23 cellular contexts compared by ENCODE assay signal in genomic region chr2:41737888-41738287, GRCh38.
DNase-seq lines count a peak whose midpoint lies in the region; TF ChIP-seq lines count a peak whose summit lies in the region.
"Had no signal": no experiment of that assay in that cellular context is flagged by ENCODE, and none has a peak within 500 bp of the region (broad histone marks: within the 10 kb centered on the region; RNA-seq: fewer than 3 reads in every experiment).

No MANE protein-coding gene starts in this region.

- H3K4me2 ChIP-seq in GM23248 (ENCODE audit: unreplicated experiment) (no peak overlapping the region), osteoblast (ENCODE audit: insufficient read depth, low read length) (no peak overlapping the region), smooth muscle cell (no peak overlapping the region)
- H3K4me2 ChIP-seq: BLaER1 had no signal

- peak; percentile 21 for DNase-seq in GM23248
- DNase-seq in OCI-M1 (lab: John Stamatoyannopoulos, UW), result peak; percentile 34
- peak; percentile 42 for DNase-seq in fibroblast of mammary gland (ENCODE audit: low read depth)
- DNase-seq in osteoblast (ENCODE audit: insufficient read length, low spot score, missing footprints), result peak; percentile 90
- no peak for DNase-seq in globus pallidus (ENCODE audit: low spot score)
- DNase-seq in smooth muscle cell (lab: John Stamatoyannopoulos, UW; ENCODE audit: unreplicated experiment), result no peak
- DNase-seq in GDM1 (lab: John Stamatoyannopoulos, UW), result no peak
- DNase-seq: CD4-positive, alpha-beta T cell; COR-L47; DMS79 treated with DMSO at 0.1 percent for 48 hours; GOT3; HCEC 1CT; MM.1S; NCI-H1092 treated with DMSO at 0.1 percent for 48 hours; NCI-H1436 treated with DMSO at 0.1 percent for 48 hours; NCI-H1930; NCI-H226; NCI-H510A treated with DMSO at 0.1 percent for 48 hours; NCI-H748 treated with DMSO at 0.1 percent for 48 hours had no signal

- H3F3A ChIP-seq in GM23248 (ENCODE audit: insufficient read depth) (no peaks in the 10 kb centered on the region), smooth muscle cell (ENCODE audit: low read depth) (peaks cover 5% of the 10 kb centered on the region)

- no peaks in the 10 kb centered on the region for H3K36me3 ChIP-seq in GM23248 (ENCODE audit: low read depth)
- H3K36me3 ChIP-seq in osteoblast (ENCODE audit: insufficient read depth, low read length), result no peaks in the 10 kb centered on the region
- no peaks in the 10 kb centered on the region for H3K36me3 ChIP-seq in smooth muscle cell (ENCODE audit: low read depth)
- H3K36me3 ChIP-seq: BLaER1, SJSA1 had no signal

- in situ Hi-C loops in GM23248 (cut with MboI), result no loop called here

- H3K4me3 ChIP-seq in GM23248 (no peak overlapping the region), fibroblast of mammary gland (ENCODE audit: control insufficient read depth, low read depth, low read length) (no peak overlapping the region), osteoblast (ENCODE audit: insufficient read depth, low read length) (no peak overlapping the region), smooth muscle cell (no peak overlapping the region)
- H3K4me3 ChIP-seq: BLaER1, K562, SJSA1 had no signal

- 73 to 77% methylated on average over 2 of the region's 2 CpGs for WGBS in GM23248 (ENCODE audit: low coverage in 1 of 2, low lambda C conversion rate in 2 of 2, missing lambda C conversion rate in 2 of 2), 2 experiments
- 43% methylated on average over 2 of the region's 2 CpGs for WGBS in smooth muscle cell (ENCODE audit: low lambda C conversion rate)

- H3K9me2 ChIP-seq in GM23248 (ENCODE audit: insufficient read depth), result no peaks in the 10 kb centered on the region

- H3K9me3 ChIP-seq in GM23248 (ENCODE audit: low read depth), result no peaks in the 10 kb centered on the region
- H3K9me3 ChIP-seq in osteoblast (ENCODE audit: low read depth, low read length), result no peaks in the 10 kb centered on the region
- H3K9me3 ChIP-seq in smooth muscle cell (replicated peaks; ENCODE audit: low read depth), result no peaks in the 10 kb centered on the region
- H3K9me3 ChIP-seq: BLaER1, SJSA1 had no signal

- H4K20me1 ChIP-seq in GM23248 (ENCODE audit: insufficient read depth) (no peaks in the 10 kb centered on the region), osteoblast (ENCODE audit: insufficient read depth, low read length) (no peaks in the 10 kb centered on the region), smooth muscle cell (ENCODE audit: low read depth) (no peaks in the 10 kb centered on the region)
- H4K20me1 ChIP-seq: BLaER1 had no signal

- H3K27me3 ChIP-seq in GM23248 (replicated peaks; ENCODE audit: insufficient read depth) (no peaks in the 10 kb centered on the region), osteoblast (ENCODE audit: insufficient read depth, low read length) (peaks cover 4% of the 10 kb centered on the region), smooth muscle cell (ENCODE audit: low read depth) (no peaks in the 10 kb centered on the region)
- H3K27me3 ChIP-seq: BLaER1 had no signal

- TF ChIP-seq CTCF in fibroblast of mammary gland (conservative IDR thresholded peaks at IDR 0.05; ENCODE audit: control insufficient read depth, insufficient read depth, low read depth, low read length), result no peak
- no peak for TF ChIP-seq CTCF in osteoblast (IDR thresholded peaks at IDR 0.05; ENCODE audit: extremely low read depth, low read depth, low read length)
- TF ChIP-seq CTCF in smooth muscle cell (IDR thresholded peaks at IDR 0.05; ENCODE audit: borderline replicate concordance, insufficient read depth, poor library complexity, severe bottlenecking), result no peak

- no peaks in the 10 kb centered on the region for H3K79me2 ChIP-seq in GM23248 (ENCODE audit: insufficient read depth)
- no peaks in the 10 kb centered on the region for H3K79me2 ChIP-seq in osteoblast (ENCODE audit: insufficient read depth, low read length)
- no peaks in the 10 kb centered on the region for H3K79me2 ChIP-seq in smooth muscle cell (ENCODE audit: low read depth)

- H3K9ac ChIP-seq in GM23248, result no peak overlapping the region
- H3K9ac ChIP-seq in smooth muscle cell (ENCODE audit: low read depth), result no peak overlapping the region
- H3K9ac ChIP-seq: BLaER1 had no signal

- H3K4me1 ChIP-seq in GM23248 (ENCODE audit: insufficient read depth) (peaks cover 21% of the 10 kb centered on the region), osteoblast (ENCODE audit: insufficient read depth, low read length) (peaks cover 31% of the 10 kb centered on the region), smooth muscle cell (ENCODE audit: low read depth) (peaks cover 10% of the 10 kb centered on the region)

- H2AFZ ChIP-seq in GM23248 (no peak overlapping the region), osteoblast (ENCODE audit: low read length) (no peak overlapping the region), smooth muscle cell (ENCODE audit: low read depth) (no peak overlapping the region)

- H3K27ac ChIP-seq in GM23248 (no peak overlapping the region), osteoblast (ENCODE audit: low read depth, low read length) (no peak overlapping the region), smooth muscle cell (ENCODE audit: low read depth) (no peak overlapping the region)
- H3K27ac ChIP-seq: BLaER1, HL-60, SJSA1 had no signal

Comparison
In these comparisons a context has a peak if more than half of its experiments do, and no peak if none do; other contexts are left out.
1. DNase-seq: peak in GM23248 (single experiment), OCI-M1 (single experiment), fibroblast of mammary gland (single experiment) and osteoblast (single experiment); none in globus pallidus (single experiment), smooth muscle cell (single experiment) and GDM1 (single experiment).